Comparison of ENCODE assay signal across 21 cellular contexts in the genomic region with DNA sequence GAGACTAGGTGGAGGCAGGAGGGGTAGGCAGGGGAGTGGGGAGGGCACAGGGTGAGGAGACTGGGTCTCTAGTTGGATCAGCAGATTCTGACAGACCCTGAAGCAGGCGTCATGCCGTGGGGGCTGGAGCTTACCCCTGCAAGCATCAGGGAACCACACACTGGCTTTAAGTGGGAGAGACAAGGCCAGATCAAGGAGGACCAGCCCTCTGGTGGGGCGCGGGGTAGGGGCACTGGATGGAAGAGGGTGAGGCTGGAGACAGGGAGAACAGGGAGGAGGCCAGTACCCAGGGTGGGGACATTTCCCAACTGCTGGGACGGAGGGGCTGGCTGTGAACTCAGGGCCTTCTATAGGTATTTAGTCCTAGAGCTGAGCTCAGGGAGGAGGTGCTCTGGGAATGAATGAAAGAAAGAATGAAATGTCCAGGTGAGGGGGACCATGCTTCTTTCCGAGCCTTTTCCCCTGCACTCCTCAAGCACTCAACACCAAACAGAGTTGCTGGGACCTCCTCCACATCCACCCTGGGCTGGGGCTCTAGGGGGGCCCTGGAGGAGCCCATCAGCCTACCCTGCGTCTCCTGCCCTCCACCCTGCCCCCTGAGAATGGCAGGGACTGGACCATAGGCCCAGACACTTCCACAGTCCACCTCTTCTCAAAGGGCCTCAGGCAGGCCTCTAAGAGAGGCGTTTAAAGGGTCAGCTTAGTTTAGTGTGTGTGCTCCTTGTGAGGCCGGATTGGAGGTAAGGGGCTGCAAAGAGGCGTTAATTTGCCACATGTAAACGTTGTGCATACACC. TPM values are rescaled to one million over a fixed set of nuclear protein-coding genes. Genes with fewer than 3 reads are reported as not detected.
"Had no signal": no experiment of that assay in that cellular context is flagged by ENCODE, and none has a peak within 500 bp of the region (broad histone marks: within the 10 kb centered on the region; RNA-seq: fewer than 3 reads in every experiment).

No MANE protein-coding gene starts in this region.

- H3K27me3 Mint-ChIP-seq: activated CD4-positive, alpha-beta T cell treated with anti-CD3 and anti-CD28 coated beads, Interleukin-2, amount 10 ng/mL, durations not matched to agents 24 days and 14 days; activated naive CD8-positive, alpha-beta T cell treated with anti-CD3 and anti-CD28 coated beads, Interleukin-2, amount 50 U/mL, for 24 hours; dendritic cell treated with granulocyte-macrophage colony-stimulating factor and Interleukin-4, amounts not matched to agents 40 ng/mL and 50 ng/mL, for 4 days; naive thymus-derived CD4-positive, alpha-beta T cell had no signal

- H3K27ac ChIP-seq: gastrocnemius medialis, heart right ventricle, right atrium auricular region, skin epidermis, upper lobe of left lung had no signal

- H3K27ac Mint-ChIP-seq: activated CD4-positive, alpha-beta T cell treated with anti-CD3 and anti-CD28 coated beads, Interleukin-2, amount 10 ng/mL, durations not matched to agents 24 days and 14 days; activated naive CD4-positive, alpha-beta T cell treated with anti-CD3 and anti-CD28 coated beads for 36 hours; activated naive CD8-positive, alpha-beta T cell treated with anti-CD3 and anti-CD28 coated beads, Interleukin-2, amount 50 U/mL, for 24 hours; activated T-helper 1 cell treated with anti-CD3 and anti-CD28 coated beads, Interleukin-12 subunit alpha, Interleukin-12 subunit beta, Interleukin-2, Interleukin-4 antibody, amounts not matched to agents 30 ng/mL and 10 ng/mL and 1 ng/mL, durations not matched to agents 14 hours and 24 hours and 36 hours; dendritic cell treated with granulocyte-macrophage colony-stimulating factor and Interleukin-4, amounts not matched to agents 40 ng/mL and 50 ng/mL, for 4 days; effector memory CD8-positive, alpha-beta T cell had no signal

- H3K4me1 ChIP-seq: gastrocnemius medialis, heart right ventricle, right atrium auricular region, upper lobe of left lung had no signal

- H3K27me3 ChIP-seq: gastrocnemius medialis, heart right ventricle, right atrium auricular region, upper lobe of left lung had no signal

- ATAC-seq: activated naive CD8-positive, alpha-beta T cell treated with anti-CD3 and anti-CD28 coated beads, Interleukin-2, amount 50 U/mL, for 24 hours; effector memory CD8-positive, alpha-beta T cell; gastrocnemius medialis; mucosa of descending colon; naive thymus-derived CD4-positive, alpha-beta T cell; stimulated activated naive CD8-positive, alpha-beta T cell treated with anti-CD3 and anti-CD28 coated beads, Interleukin-15, Interleukin-2, amounts not matched to agents 100 U/mL and 50 U/mL, for 24 hours had no signal

- H3K4me3 ChIP-seq: gastrocnemius medialis, heart right ventricle, mucosa of descending colon, right atrium auricular region, skin epidermis, upper lobe of left lung had no signal

- H3K9me3 ChIP-seq: gastrocnemius medialis, heart right ventricle, mucosa of descending colon, right atrium auricular region, upper lobe of left lung had no signal

- H3K36me3 ChIP-seq: gastrocnemius medialis, heart right ventricle, right atrium auricular region, upper lobe of left lung had no signal

- H3K36me3 Mint-ChIP-seq: naive thymus-derived CD4-positive, alpha-beta T cell had no signal

- H3K9me3 Mint-ChIP-seq: activated CD4-positive, alpha-beta T cell treated with anti-CD3 and anti-CD28 coated beads, Interleukin-2, amount 10 ng/mL, durations not matched to agents 24 days and 14 days; activated naive CD4-positive, alpha-beta T cell treated with anti-CD3 and anti-CD28 coated beads for 36 hours; activated naive CD8-positive, alpha-beta T cell treated with anti-CD3 and anti-CD28 coated beads, Interleukin-2, amount 50 U/mL, for 24 hours; activated T-helper 1 cell treated with anti-CD3 and anti-CD28 coated beads, Interleukin-12 subunit alpha, Interleukin-12 subunit beta, Interleukin-2, Interleukin-4 antibody, amounts not matched to agents 30 ng/mL and 10 ng/mL and 1 ng/mL, durations not matched to agents 14 hours and 24 hours and 36 hours; dendritic cell treated with granulocyte-macrophage colony-stimulating factor and Interleukin-4, amounts not matched to agents 40 ng/mL and 50 ng/mL, for 4 days; effector memory CD8-positive, alpha-beta T cell; naive thymus-derived CD4-positive, alpha-beta T cell had no signal

- DNase-seq: activated CD4-positive, alpha-beta T cell treated with anti-CD3 and anti-CD28 coated beads, Interleukin-2, amount 10 ng/mL, durations not matched to agents 24 days and 14 days; activated CD4-positive, CD25-positive, alpha-beta regulatory T cell; activated naive CD4-positive, alpha-beta T cell treated with anti-CD3 and anti-CD28 coated beads for 36 hours; activated naive CD8-positive, alpha-beta T cell treated with anti-CD3 and anti-CD28 coated beads, Interleukin-2, amount 50 U/mL, for 24 hours; aorta; cerebellar nuclear complex; effector memory CD8-positive, alpha-beta T cell; gastrocnemius medialis; mucosa of descending colon; naive thymus-derived CD4-positive, alpha-beta T cell; posterior cingulate gyrus; stimulated activated CD4-positive, alpha-beta T cell treated with anti-CD3 and anti-CD28 coated beads, Interleukin-4, amount 100 ng/mL, for 4 hours; stimulated activated CD8-positive, alpha-beta memory T cell treated with anti-CD3 and anti-CD28 coated beads, Interleukin-4, amount 100 ng/mL, for 48 hours; stimulated activated naive CD8-positive, alpha-beta T cell treated with anti-CD3 and anti-CD28 coated beads, Interleukin-15, Interleukin-2, amounts not matched to agents 100 U/mL and 50 U/mL, for 24 hours; SW 1271; upper lobe of left lung had no signal

- H3K4me3 Mint-ChIP-seq: activated CD4-positive, alpha-beta T cell treated with anti-CD3 and anti-CD28 coated beads, Interleukin-2, amount 10 ng/mL, durations not matched to agents 24 days and 14 days; activated naive CD4-positive, alpha-beta T cell treated with anti-CD3 and anti-CD28 coated beads for 36 hours; activated naive CD8-positive, alpha-beta T cell treated with anti-CD3 and anti-CD28 coated beads, Interleukin-2, amount 50 U/mL, for 24 hours; activated T-helper 1 cell treated with anti-CD3 and anti-CD28 coated beads, Interleukin-12 subunit alpha, Interleukin-12 subunit beta, Interleukin-2, Interleukin-4 antibody, amounts not matched to agents 30 ng/mL and 10 ng/mL and 1 ng/mL, durations not matched to agents 14 hours and 24 hours and 36 hours; dendritic cell treated with granulocyte-macrophage colony-stimulating factor and Interleukin-4, amounts not matched to agents 40 ng/mL and 50 ng/mL, for 4 days; effector memory CD8-positive, alpha-beta T cell; naive thymus-derived CD4-positive, alpha-beta T cell had no signal

- H3K4me1 Mint-ChIP-seq: activated CD4-positive, alpha-beta T cell treated with anti-CD3 and anti-CD28 coated beads, Interleukin-2, amount 10 ng/mL, durations not matched to agents 24 days and 14 days; activated naive CD8-positive, alpha-beta T cell treated with anti-CD3 and anti-CD28 coated beads, Interleukin-2, amount 50 U/mL, for 24 hours had no signal

RNA-seq across cellular contexts. Expression of a gene that starts 49.0 kb away (rescaled TPM):
- total RNA-seq: activated naive CD4-positive, alpha-beta T cell treated with anti-CD3 and anti-CD28 coated beads for 36 hours; activated T-helper 1 cell treated with anti-CD3 and anti-CD28 coated beads, Interleukin-12 subunit alpha, Interleukin-12 subunit beta, Interleukin-2, Interleukin-4 antibody, amounts not matched to agents 30 ng/mL and 10 ng/mL and 1 ng/mL, durations not matched to agents 14 hours and 24 hours and 36 hours had no signal
- polyA plus RNA-seq: naive thymus-derived CD4-positive, alpha-beta T cell had no signal
